In the genomic region with DNA sequence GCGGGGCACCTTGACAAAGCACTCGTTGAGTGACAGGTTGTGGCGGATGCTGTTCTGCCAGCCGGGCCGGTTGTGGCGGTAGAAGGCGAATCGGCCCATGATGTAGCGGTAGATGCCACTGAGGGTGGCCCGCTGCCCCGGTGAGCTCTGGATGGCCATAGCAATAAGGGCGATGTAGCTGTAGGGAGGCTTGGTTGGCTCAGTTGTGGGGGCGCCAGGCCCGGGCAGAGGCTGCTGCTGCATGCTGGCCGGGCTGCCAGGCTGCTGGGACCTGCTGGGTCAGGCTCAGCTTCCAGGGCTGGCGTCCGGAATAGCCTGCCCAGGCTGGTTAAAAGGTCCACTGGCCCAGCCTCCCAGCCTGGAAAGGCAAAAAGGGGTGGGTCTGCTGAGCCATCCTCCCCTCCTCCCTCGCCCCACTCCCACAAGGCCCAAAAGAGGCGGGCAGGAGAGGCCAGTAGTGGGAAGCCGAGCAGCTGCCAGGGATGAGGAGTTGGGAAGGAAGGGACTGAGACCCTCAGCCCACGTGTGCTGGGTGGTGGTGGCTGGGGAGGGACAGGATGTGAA, we compare ENCODE assay signal across 2 cellular contexts.
TF ChIP-seq lines count a peak whose summit lies in the region.

A gene (minus strand): TSS at position 305 of the 564 bp plus-strand sequence. CDS start 62 bp downstream, at position 243.

TF ChIP-seq in IMR-90, 13 proteins besides CTCF, POLR2A, EP300 and RAD21:
- TF ChIP-seq FOS (IDR thresholded peaks at IDR 0.05; ENCODE audit: low read depth, low read length) (no peak), RCOR1 (IDR thresholded peaks at IDR 0.05; ENCODE audit: insufficient replicate concordance, low read length) (no peak), CEBPB (IDR thresholded peaks at IDR 0.05; ENCODE audit: low read depth, low read length) (no peak), RFX5 (IDR thresholded peaks at IDR 0.05; ENCODE audit: low read depth, low read length) (no peak), MXI1 (IDR thresholded peaks at IDR 0.05; ENCODE audit: borderline replicate concordance, low read depth, low read length) (no peak), NFE2L2 (IDR thresholded peaks at IDR 0.05; ENCODE audit: low read depth, low read length) (no peak), MAFK (IDR thresholded peaks at IDR 0.05; ENCODE audit: low read depth, low read length) (no peak), MAZ (IDR thresholded peaks at IDR 0.05; ENCODE audit: borderline replicate concordance, low read depth, low read length) (no peak), BHLHE40 (IDR thresholded peaks at IDR 0.05; ENCODE audit: low read depth, low read length) (no peak), CHD1 (IDR thresholded peaks at IDR 0.05; ENCODE audit: low read depth, low read length) (no peak), SMC3 (IDR thresholded peaks at IDR 0.05; ENCODE audit: low read depth, low read length) (no peak)
- TF ChIP-seq, protein P1, sequence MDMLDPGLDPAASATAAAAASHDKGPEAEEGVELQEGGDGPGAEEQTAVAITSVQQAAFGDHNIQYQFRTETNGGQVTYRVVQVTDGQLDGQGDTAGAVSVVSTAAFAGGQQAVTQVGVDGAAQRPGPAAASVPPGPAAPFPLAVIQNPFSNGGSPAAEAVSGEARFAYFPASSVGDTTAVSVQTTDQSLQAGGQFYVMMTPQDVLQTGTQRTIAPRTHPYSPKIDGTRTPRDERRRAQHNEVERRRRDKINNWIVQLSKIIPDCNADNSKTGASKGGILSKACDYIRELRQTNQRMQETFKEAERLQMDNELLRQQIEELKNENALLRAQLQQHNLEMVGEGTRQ (IDR thresholded peaks at IDR 0.05; ENCODE audit: low read depth, low read length): no peak
- TF ChIP-seq, protein P2, sequence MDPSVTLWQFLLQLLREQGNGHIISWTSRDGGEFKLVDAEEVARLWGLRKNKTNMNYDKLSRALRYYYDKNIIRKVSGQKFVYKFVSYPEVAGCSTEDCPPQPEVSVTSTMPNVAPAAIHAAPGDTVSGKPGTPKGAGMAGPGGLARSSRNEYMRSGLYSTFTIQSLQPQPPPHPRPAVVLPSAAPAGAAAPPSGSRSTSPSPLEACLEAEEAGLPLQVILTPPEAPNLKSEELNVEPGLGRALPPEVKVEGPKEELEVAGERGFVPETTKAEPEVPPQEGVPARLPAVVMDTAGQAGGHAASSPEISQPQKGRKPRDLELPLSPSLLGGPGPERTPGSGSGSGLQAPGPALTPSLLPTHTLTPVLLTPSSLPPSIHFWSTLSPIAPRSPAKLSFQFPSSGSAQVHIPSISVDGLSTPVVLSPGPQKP (IDR thresholded peaks at IDR 0.05; ENCODE audit: borderline replicate concordance, low read depth, low read length): no peak

TF ChIP-seq in HepG2, 621 proteins besides CTCF, POLR2A, EP300 and RAD21:
- 0 out of 2 replicates have a peak, but pooled peaks have one; percentile 1 for TF ChIP-seq ZNF768 (CRISPR knock-in tag; IDR thresholded peaks at IDR 0.05)
- TF ChIP-seq, protein P3, sequence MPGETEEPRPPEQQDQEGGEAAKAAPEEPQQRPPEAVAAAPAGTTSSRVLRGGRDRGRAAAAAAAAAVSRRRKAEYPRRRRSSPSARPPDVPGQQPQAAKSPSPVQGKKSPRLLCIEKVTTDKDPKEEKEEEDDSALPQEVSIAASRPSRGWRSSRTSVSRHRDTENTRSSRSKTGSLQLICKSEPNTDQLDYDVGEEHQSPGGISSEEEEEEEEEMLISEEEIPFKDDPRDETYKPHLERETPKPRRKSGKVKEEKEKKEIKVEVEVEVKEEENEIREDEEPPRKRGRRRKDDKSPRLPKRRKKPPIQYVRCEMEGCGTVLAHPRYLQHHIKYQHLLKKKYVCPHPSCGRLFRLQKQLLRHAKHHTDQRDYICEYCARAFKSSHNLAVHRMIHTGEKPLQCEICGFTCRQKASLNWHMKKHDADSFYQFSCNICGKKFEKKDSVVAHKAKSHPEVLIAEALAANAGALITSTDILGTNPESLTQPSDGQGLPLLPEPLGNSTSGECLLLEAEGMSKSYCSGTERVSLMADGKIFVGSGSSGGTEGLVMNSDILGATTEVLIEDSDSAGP (CRISPR knock-in tag; IDR thresholded peaks at IDR 0.05; ENCODE audit: borderline replicate concordance): peak; percentile 40; the same call in 1 of the 2 replicates
- TF ChIP-seq, protein P4, sequence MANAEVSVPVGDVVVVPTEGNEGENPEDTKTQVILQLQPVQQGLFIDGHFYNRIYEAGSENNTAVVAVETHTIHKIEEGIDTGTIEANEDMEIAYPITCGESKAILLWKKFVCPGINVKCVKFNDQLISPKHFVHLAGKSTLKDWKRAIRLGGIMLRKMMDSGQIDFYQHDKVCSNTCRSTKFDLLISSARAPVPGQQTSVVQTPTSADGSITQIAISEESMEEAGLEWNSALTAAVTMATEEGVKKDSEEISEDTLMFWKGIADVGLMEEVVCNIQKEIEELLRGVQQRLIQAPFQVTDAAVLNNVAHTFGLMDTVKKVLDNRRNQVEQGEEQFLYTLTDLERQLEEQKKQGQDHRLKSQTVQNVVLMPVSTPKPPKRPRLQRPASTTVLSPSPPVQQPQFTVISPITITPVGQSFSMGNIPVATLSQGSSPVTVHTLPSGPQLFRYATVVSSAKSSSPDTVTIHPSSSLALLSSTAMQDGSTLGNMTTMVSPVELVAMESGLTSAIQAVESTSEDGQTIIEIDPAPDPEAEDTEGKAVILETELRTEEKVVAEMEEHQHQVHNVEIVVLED (CRISPR knock-in tag; IDR thresholded peaks at IDR 0.05; ENCODE audit: borderline replicate concordance): no peak
